In the genomic region with DNA sequence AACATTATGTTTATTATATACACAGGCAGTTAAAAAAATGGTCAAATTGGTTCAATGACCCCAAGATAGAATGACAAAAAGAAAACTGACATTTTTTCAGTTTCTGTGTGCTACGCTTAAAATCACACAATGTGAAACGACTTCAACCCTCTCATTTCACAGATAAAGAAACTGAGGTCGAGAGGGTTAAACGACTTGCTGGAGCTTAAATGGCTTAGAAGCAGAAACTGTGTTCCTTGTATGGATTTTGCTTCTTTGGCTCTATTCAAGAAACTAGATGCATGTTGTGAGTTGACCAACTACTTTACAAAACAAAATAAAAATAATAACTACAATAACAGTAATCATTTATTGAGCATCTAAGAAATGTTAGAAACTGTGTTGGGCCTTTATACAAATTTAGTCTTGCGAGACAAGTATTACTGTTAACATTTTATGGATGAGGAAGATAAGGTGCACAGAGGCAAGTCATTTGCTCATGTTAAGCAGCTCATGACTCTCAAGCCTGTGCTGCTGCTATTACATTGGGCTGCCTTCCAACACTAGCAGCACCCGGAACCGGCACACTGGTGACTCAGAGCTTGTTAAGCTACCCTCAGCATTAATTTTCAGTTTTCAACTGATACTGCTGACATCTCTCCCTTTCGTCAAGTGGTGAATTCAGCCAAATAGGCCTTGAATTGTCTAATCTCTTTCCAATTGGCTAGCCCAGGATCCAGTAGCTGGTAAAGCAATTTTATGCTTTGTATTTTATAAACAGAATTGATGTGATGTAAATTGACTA, we compare ENCODE assay signal across 8 cellular contexts.
DNase-seq lines count a peak whose midpoint lies in the region; ATAC-seq, FAIRE-seq and TF ChIP-seq lines count a peak whose summit lies in the region.

No MANE protein-coding gene starts in this region.

- no peaks in the 10 kb centered on the region for H3K9me2 ChIP-seq in OCI-LY1 (ENCODE audit: low read depth, low read length)

- DNase-seq in GM12865 (ENCODE audit: low read depth) (peak; percentile 76), fibroblast of pulmonary artery (ENCODE audit: low read depth) (peak; percentile 90), retinal pigment epithelial cell (ENCODE audit: low read depth) (peak; percentile 98), NCI-H1417 treated with DMSO at 0.1 percent for 48 hours (lab: John Stamatoyannopoulos, UW) (no peak), GM12892 (ENCODE audit: insufficient read length) (no peak)

- no peaks in the 10 kb centered on the region for H3K79me2 ChIP-seq in OCI-LY1 (ENCODE audit: insufficient read depth, low read length)

- FAIRE-seq in GM12892 (lab: Jason Lieb, UNC): no peak

- H2AFZ ChIP-seq in OCI-LY1 (ENCODE audit: low read length): no peak overlapping the region

- H3K36me3 ChIP-seq in OCI-LY1 (ENCODE audit: insufficient read depth, low read length): no peaks in the 10 kb centered on the region

- H3F3A ChIP-seq in OCI-LY1 (ENCODE audit: insufficient read depth, low read length): no peaks in the 10 kb centered on the region

- TF ChIP-seq POLR2A in GM12892 (IDR thresholded peaks at IDR 0.05; ENCODE audit: low read depth, low read length): no peak

- 0 out of 2 replicates have a peak overlapping the region, but pooled peaks have one; percentile 5 for H3K4me3 ChIP-seq in GM12865 (ENCODE audit: low read depth, low read length)
- no peak overlapping the region for H3K4me3 ChIP-seq in OCI-LY1 (ENCODE audit: low read depth, low read length, poor library complexity, severe bottlenecking)
- no peak overlapping the region for H3K4me3 ChIP-seq in fibroblast of pulmonary artery (replicated peaks; ENCODE audit: low read depth, low read length)
- no peak overlapping the region for H3K4me3 ChIP-seq in retinal pigment epithelial cell (ENCODE audit: low read length)

- TF ChIP-seq CTCF in GM12865 (IDR thresholded peaks at IDR 0.05; ENCODE audit: insufficient read depth, low read depth, low read length, missing control alignments) (no peak), OCI-LY1 (IDR thresholded peaks at IDR 0.05; ENCODE audit: low read length) (no peak), fibroblast of pulmonary artery (IDR thresholded peaks at IDR 0.05; ENCODE audit: low read length, missing control alignments) (no peak), retinal pigment epithelial cell (conservative IDR thresholded peaks at IDR 0.05; ENCODE audit: low read depth, low read length) (no peak)

- H4K20me1 ChIP-seq in OCI-LY1 (ENCODE audit: insufficient read depth, low read length): no peaks in the 10 kb centered on the region

- H3K27me3 ChIP-seq in OCI-LY1 (ENCODE audit: insufficient read depth, low read length): no peaks in the 10 kb centered on the region

- ATAC-seq in GM21723 (IDR thresholded peaks at IDR 0.05; ENCODE audit: unreplicated experiment) (no peak), HG03469 (IDR thresholded peaks at IDR 0.05; ENCODE audit: unreplicated experiment) (no peak)

- H3K9me3 ChIP-seq in OCI-LY1 (ENCODE audit: low read length): no peaks in the 10 kb centered on the region

- H3K4me2 ChIP-seq in OCI-LY1 (ENCODE audit: low read length): peak overlapping the region; percentile 35; the same call in 1 of the 2 replicates

- peak overlapping the region; percentile 79 for H3K27ac ChIP-seq in OCI-LY1 (ENCODE audit: low read depth, low read length, poor library complexity, severe bottlenecking)

- H3K4me1 ChIP-seq in OCI-LY1 (ENCODE audit: insufficient read depth, low read length, severe bottlenecking): peaks cover 72% of the 10 kb centered on the region

- H3K9ac ChIP-seq in OCI-LY1 (ENCODE audit: low read length): peak overlapping the region; percentile 16; the same call in 1 of the 2 replicates

Comparison
In these comparisons a context has a peak if more than half of its experiments do, and no peak if none do; other contexts are left out.
1. DNase-seq: peak in GM12865 (single experiment), fibroblast of pulmonary artery (single experiment) and retinal pigment epithelial cell (single experiment); none in NCI-H1417 treated with DMSO at 0.1 percent for 48 hours (single experiment) and GM12892 (single experiment).